Comparison of ENCODE assay signal across 8 cellular contexts in genomic region chr11:18395735-18396504, GRCh38. TPM values are rescaled to one million over a fixed set of nuclear protein-coding genes. Genes with fewer than 3 reads are reported as not detected.
A peak's percentile ranks its signal among the peaks of the same experiment; 100 is the strongest.
DNase-seq lines count a peak whose midpoint lies in the region; ATAC-seq and TF ChIP-seq lines count a peak whose summit lies in the region.

No MANE protein-coding gene starts in this region.

- H3K4me3 ChIP-seq in GM12875 (ENCODE audit: low read depth, low read length) (peak overlapping the region; percentile 96), trophoblast cell (ENCODE audit: low read depth, low read length) (peak overlapping the region; percentile 78), transverse colon (peak overlapping the region; percentile 85 to 97 (median 92))

- peaks cover 7% of the 10 kb centered on the region for H3K79me1 ChIP-seq in trophoblast cell (ENCODE audit: low read length)

- H3K4ac ChIP-seq in trophoblast cell (ENCODE audit: low read depth, low read length): peak overlapping the region; percentile 86

- H2BK5ac ChIP-seq in trophoblast cell (ENCODE audit: low read depth, low read length, poor library complexity): peak overlapping the region; percentile 22

- H3K9ac ChIP-seq in trophoblast cell (ENCODE audit: low read length): peak overlapping the region; percentile 61

- no peaks in the 10 kb centered on the region for H3K27me3 ChIP-seq in trophoblast cell (ENCODE audit: insufficient read depth, low read length)
- no peaks in the 10 kb centered on the region for H3K27me3 ChIP-seq in transverse colon

- in situ Hi-C loops in transverse colon (cut with MboI; ENCODE audit: low pct_ligation_motif_present in 1 of 4, low pct_unique_long_range_greater_than_20kb in 1 of 4, low sequenced_read_pairs in 3 of 4): loop anchor here in 3 of 4 donors (5.0 to 10.0 kb wide), 2 partner anchors 74 to 129 kb away; partner anchors contain the start of genes GTF2H1 (in 2 of the 3), HPS5 (in 2 of the 3) and TSG101 (in 2 of the 3)

- intact Hi-C loops in cardiac septum (cut with DNase I) (loop anchor here (1.0 to 10.0 kb wide), 2 partner anchors 74 to 309 kb away; partner anchors contain the start of genes GTF2H1 and HPS5), transverse colon (cut with DNase I; ENCODE audit: low total_unique reads) (loop anchor here (10.0 kb wide), 1 partner anchor 71 kb away; the partner anchor contains the start of genes GTF2H1 and HPS5)

- H4K12ac ChIP-seq in trophoblast cell (ENCODE audit: low read depth, low read length): peak overlapping the region; percentile 15

- no peak overlapping the region for H3K23ac ChIP-seq in trophoblast cell (ENCODE audit: low read length)

- no peak overlapping the region for H2BK12ac ChIP-seq in trophoblast cell (ENCODE audit: low read length)

- peak; percentile 36 for TF ChIP-seq EP300 in transverse colon (IDR thresholded peaks at IDR 0.05; ENCODE audit: low read depth)

- H3K4me1 ChIP-seq in trophoblast cell (ENCODE audit: control insufficient read depth in 1 of 2, insufficient read depth in 2 of 2, low read length in 2 of 2) (peaks cover 0 to 8% of the 10 kb centered on the region in 2 experiments), transverse colon (peaks cover 0 to 28% (median 20%) of the 10 kb centered on the region in 4 donors)

- peak overlapping the region; percentile 24 for H3K14ac ChIP-seq in trophoblast cell (ENCODE audit: low read length)

- peak; percentile 98 for DNase-seq in NCI-H1436 (lab: John Stamatoyannopoulos, UW)
- DNase-seq in SW480 (ENCODE audit: low spot score): peak; percentile 98
- peak; percentile 99 for DNase-seq in cardiac septum (ENCODE audit: low spot score)
- peak; percentile 99 to 100 for DNase-seq in trophoblast cell
- DNase-seq in transverse colon: peak; percentile 98

- H3K9me3 ChIP-seq in trophoblast cell (ENCODE audit: insufficient read depth, low read depth, low read length) (no peaks in the 10 kb centered on the region), transverse colon (no peaks in the 10 kb centered on the region)

- TF ChIP-seq CTCF in GM12875 (IDR thresholded peaks at IDR 0.05; ENCODE audit: borderline replicate concordance, insufficient read depth, low read depth, low read length) (no peak), transverse colon (IDR thresholded peaks at IDR 0.05) (no peak)

- peak overlapping the region; percentile 76 for H4K8ac ChIP-seq in trophoblast cell (ENCODE audit: low read depth, low read length)

- H3K27ac ChIP-seq in adipose tissue (ENCODE audit: low read depth, low read length) (peak overlapping the region; percentile 84), trophoblast cell (ENCODE audit: low read depth, low read length) (peak overlapping the region; percentile 87), transverse colon (peak overlapping the region; percentile 96 to 99 (median 98))

- peak overlapping the region; percentile 12 for H3K18ac ChIP-seq in trophoblast cell (ENCODE audit: low read length)

- H3K4me2 ChIP-seq in trophoblast cell (ENCODE audit: low read length): peak overlapping the region; percentile 69

- H3K36me3 ChIP-seq in trophoblast cell (ENCODE audit: control insufficient read depth in 1 of 2, insufficient read depth in 2 of 2, low read length in 2 of 2): peaks cover 17 to 24% of the 10 kb centered on the region in 2 experiments
- peaks cover 0 to 40% (median 14%) of the 10 kb centered on the region in 4 donors for H3K36me3 ChIP-seq in transverse colon

- H2AFZ ChIP-seq in trophoblast cell (ENCODE audit: insufficient read depth, low read length, poor library complexity): peak overlapping the region; percentile 50

- peak overlapping the region; percentile 25 for H4K91ac ChIP-seq in trophoblast cell (ENCODE audit: low read depth, low read length)

- peak; percentile 71 for ATAC-seq in HG02798 (IDR thresholded peaks at IDR 0.05; ENCODE audit: poor library complexity, unreplicated experiment)

- H2AK5ac ChIP-seq in trophoblast cell (ENCODE audit: low read length): no peak overlapping the region

- no peak overlapping the region for H2BK120ac ChIP-seq in trophoblast cell (ENCODE audit: insufficient read depth, low read length, poor library complexity)

- 0% methylated on average over 46 of the region's 46 CpGs for WGBS in adipose tissue, 3 donors
- no CpG with 5 or more reads among the region's 46 CpGs for WGBS in trophoblast cell (ENCODE audit: extremely low coverage, insufficient coverage, insufficient read length)
- 0% methylated on average over 41 of the region's 46 CpGs; no CpG with 5 or more reads in 1 of the 2 donors for WGBS in transverse colon (ENCODE audit: low coverage in 1 of 2), 2 donors

- peaks cover 7% of the 10 kb centered on the region for H3K79me2 ChIP-seq in trophoblast cell (ENCODE audit: control insufficient read depth, insufficient read depth, low read length, poor library complexity)

- TF ChIP-seq POLR2A in transverse colon (IDR thresholded peaks at IDR 0.05): peak; percentile 89

RNA-seq across cellular contexts. Expression of gene LDHA, which starts 1.6 kb away (rescaled TPM):
- 100 to 1,000 TPM; 206 to 989 (median 582) TPM for polyA plus RNA-seq in adipose tissue
- total RNA-seq in cardiac septum: 329 TPM
- polyA plus RNA-seq in trophoblast cell (2013): 561 and 571 TPM in 2 replicates
- total RNA-seq in transverse colon: 100 to 1,000 TPM; 292 to 386 (median 318) TPM

RNA-seq across cellular contexts. Expression of gene LDHC, which starts 16.2 kb away (rescaled TPM):
- polyA plus RNA-seq in adipose tissue: 1 to 10 TPM in 2 of 3 donors, not detected in 1; 1.0 to 1.6 TPM
- total RNA-seq in cardiac septum (1.2 TPM), transverse colon (not detected)
- 0.11 and 0.15 TPM in 2 replicates for polyA plus RNA-seq in trophoblast cell (2013)

RNA-seq across cellular contexts. Expression of gene LDHAL6A, which starts 59.7 kb away (rescaled TPM):
- not detected for polyA plus RNA-seq in adipose tissue
- total RNA-seq in cardiac septum: not detected
- polyA plus RNA-seq in trophoblast cell (2013): not detected in 2 replicates
- total RNA-seq in transverse colon: not detected

Comparison
In these comparisons a context has a peak if more than half of its experiments do, and no peak if none do; other contexts are left out.
1. Peak in every context shown above with its lines: DNase-seq, ATAC-seq, H3K4me3 ChIP-seq and H3K27ac ChIP-seq.